ENCODE assay signal across 1 cellular context in genomic region chr12:130825771-130826150, GRCh38.
TF ChIP-seq lines count a peak whose summit lies in the region.

No MANE protein-coding gene starts in this region.

TF ChIP-seq in IMR-90, 13 proteins besides CTCF, POLR2A, EP300 and RAD21 (continued from another document):
- TF ChIP-seq ELK1 (IDR thresholded peaks at IDR 0.05; ENCODE audit: borderline replicate concordance, low read depth, low read length) (no peak), FOS (IDR thresholded peaks at IDR 0.05; ENCODE audit: low read depth, low read length) (no peak), CEBPB (IDR thresholded peaks at IDR 0.05; ENCODE audit: low read depth, low read length) (no peak), CHD1 (IDR thresholded peaks at IDR 0.05; ENCODE audit: low read depth, low read length) (no peak)
